ENCODE assay signal across 1 cellular context in the genomic region with DNA sequence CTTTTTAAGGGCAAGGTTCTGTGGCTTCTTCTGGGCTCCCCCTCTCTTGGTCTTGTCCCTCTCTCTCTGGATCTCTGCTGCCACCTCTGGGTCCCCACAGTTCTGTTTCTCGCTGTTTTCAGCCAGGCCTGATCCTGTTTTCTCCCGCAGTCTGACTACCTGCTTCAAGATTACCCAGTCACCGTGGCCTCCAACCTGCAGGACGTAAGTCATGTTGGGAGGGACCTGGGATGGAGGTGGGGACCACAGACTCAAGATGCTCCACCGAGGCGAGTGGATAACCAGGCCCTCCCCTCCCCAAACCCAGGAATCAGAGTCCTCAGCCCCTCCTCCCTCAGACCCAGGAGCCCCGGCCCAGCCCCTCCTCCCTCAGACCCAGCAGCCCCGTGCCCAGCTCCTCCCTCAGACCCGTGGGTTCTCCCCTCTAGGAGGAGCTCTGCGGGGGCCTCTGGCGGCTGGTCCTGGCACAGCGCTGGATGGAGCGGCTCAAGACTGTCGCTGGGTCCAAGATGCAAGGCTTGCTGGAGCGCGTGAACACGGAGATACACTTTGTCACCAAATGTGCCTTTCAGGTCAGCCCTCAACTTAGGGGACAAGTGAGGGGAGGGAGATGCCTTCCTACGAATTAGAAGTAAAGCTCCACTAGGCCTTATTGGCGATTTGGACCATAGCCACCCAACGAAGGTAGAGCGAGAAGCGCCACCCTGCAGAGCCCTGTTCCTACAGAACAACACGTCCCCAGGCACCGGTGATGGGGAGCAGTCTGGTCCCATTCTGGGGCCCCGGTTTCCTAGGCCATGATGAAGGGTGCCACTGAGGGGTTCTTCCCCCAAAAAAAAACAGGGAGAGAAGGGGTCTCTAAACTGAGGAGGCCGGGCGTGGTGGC.
TF ChIP-seq lines count a peak whose summit lies in the region.

No MANE protein-coding gene starts in this region.

TF ChIP-seq in GM12878, 131 proteins besides CTCF, POLR2A, EP300 and RAD21:
- TF ChIP-seq, protein P1, sequence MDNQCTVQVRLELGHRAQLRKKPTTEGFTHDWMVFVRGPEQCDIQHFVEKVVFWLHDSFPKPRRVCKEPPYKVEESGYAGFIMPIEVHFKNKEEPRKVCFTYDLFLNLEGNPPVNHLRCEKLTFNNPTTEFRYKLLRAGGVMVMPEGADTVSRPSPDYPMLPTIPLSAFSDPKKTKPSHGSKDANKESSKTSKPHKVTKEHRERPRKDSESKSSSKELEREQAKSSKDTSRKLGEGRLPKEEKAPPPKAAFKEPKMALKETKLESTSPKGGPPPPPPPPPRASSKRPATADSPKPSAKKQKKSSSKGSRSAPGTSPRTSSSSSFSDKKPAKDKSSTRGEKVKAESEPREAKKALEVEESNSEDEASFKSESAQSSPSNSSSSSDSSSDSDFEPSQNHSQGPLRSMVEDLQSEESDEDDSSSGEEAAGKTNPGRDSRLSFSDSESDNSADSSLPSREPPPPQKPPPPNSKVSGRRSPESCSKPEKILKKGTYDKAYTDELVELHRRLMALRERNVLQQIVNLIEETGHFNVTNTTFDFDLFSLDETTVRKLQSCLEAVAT (IDR thresholded peaks at IDR 0.05) = peak; percentile 84
- no peak for TF ChIP-seq CREM (IDR thresholded peaks at IDR 0.05; ENCODE audit: low read depth)
- TF ChIP-seq, protein P2, sequence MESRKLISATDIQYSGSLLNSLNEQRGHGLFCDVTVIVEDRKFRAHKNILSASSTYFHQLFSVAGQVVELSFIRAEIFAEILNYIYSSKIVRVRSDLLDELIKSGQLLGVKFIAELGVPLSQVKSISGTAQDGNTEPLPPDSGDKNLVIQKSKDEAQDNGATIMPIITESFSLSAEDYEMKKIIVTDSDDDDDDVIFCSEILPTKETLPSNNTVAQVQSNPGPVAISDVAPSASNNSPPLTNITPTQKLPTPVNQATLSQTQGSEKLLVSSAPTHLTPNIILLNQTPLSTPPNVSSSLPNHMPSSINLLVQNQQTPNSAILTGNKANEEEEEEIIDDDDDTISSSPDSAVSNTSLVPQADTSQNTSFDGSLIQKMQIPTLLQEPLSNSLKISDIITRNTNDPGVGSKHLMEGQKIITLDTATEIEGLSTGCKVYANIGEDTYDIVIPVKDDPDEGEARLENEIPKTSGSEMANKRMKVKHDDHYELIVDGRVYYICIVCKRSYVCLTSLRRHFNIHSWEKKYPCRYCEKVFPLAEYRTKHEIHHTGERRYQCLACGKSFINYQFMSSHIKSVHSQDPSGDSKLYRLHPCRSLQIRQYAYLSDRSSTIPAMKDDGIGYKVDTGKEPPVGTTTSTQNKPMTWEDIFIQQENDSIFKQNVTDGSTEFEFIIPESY (IDR thresholded peaks at IDR 0.05) = 0 out of 2 replicates have a peak, but pooled peaks have one; percentile 56
